In the genomic region with DNA sequence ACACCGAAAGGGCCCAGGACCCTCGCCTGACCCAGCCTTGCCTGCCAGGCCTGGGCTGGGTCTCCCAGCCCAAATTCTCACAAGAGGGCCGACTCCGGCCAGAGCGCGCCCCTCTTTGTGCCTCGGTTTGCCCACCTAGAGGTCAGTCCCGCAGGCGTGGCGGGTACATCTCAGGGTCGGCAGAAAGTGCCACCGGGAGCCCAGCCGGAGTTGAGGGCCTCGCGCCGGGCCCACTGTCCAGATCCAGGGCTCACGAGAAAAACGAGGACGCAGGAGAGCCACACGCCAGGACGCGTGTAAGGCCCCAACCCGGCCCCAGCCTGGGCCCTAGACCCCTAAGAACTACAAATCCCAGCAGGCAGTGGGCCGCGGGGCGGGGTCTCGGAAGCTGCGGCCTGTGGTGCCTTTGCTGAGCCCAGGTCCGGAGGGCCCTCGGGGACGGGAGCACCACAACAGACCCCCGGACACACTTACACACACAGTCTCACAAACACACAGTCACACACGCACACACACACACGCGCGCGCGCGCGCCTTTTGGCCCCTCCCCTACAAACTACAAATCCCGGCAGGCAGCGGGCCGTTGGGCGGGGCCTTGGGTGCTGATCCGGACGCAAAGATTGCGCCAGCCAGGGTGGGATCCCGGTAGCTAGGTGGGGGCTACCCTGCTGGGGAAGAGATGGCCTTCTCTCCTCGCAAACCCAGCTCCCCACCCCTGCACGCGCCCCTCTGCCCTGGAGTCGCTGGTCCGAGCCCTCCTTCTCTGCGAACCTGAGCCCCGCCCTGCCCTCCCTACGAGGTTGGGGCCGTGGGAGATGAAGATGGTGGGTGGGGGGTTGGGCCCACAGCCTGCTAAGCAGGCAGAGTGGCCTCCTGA, we compare ENCODE assay signal across 1 cellular context.
TF ChIP-seq lines count a peak whose summit lies in the region.

A gene (plus strand): TSS at position 583 of the 877 bp plus-strand sequence. CDS start 10,752 bp downstream, outside the sequence.

TF ChIP-seq in HepG2, 621 proteins besides CTCF, POLR2A, EP300 and RAD21 (continued from another document and continues in another):
- TF ChIP-seq, protein P1, sequence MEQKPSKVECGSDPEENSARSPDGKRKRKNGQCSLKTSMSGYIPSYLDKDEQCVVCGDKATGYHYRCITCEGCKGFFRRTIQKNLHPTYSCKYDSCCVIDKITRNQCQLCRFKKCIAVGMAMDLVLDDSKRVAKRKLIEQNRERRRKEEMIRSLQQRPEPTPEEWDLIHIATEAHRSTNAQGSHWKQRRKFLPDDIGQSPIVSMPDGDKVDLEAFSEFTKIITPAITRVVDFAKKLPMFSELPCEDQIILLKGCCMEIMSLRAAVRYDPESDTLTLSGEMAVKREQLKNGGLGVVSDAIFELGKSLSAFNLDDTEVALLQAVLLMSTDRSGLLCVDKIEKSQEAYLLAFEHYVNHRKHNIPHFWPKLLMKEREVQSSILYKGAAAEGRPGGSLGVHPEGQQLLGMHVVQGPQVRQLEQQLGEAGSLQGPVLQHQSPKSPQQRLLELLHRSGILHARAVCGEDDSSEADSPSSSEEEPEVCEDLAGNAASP (CRISPR knock-in tag; IDR thresholded peaks at IDR 0.05; ENCODE audit: borderline replicate concordance) = peak; percentile 11
- TF ChIP-seq GTF3A (CRISPR knock-in tag; conservative IDR thresholded peaks at IDR 0.05) = no peak; the same call in 1 of the 2 replicates
- TF ChIP-seq, protein P2, sequence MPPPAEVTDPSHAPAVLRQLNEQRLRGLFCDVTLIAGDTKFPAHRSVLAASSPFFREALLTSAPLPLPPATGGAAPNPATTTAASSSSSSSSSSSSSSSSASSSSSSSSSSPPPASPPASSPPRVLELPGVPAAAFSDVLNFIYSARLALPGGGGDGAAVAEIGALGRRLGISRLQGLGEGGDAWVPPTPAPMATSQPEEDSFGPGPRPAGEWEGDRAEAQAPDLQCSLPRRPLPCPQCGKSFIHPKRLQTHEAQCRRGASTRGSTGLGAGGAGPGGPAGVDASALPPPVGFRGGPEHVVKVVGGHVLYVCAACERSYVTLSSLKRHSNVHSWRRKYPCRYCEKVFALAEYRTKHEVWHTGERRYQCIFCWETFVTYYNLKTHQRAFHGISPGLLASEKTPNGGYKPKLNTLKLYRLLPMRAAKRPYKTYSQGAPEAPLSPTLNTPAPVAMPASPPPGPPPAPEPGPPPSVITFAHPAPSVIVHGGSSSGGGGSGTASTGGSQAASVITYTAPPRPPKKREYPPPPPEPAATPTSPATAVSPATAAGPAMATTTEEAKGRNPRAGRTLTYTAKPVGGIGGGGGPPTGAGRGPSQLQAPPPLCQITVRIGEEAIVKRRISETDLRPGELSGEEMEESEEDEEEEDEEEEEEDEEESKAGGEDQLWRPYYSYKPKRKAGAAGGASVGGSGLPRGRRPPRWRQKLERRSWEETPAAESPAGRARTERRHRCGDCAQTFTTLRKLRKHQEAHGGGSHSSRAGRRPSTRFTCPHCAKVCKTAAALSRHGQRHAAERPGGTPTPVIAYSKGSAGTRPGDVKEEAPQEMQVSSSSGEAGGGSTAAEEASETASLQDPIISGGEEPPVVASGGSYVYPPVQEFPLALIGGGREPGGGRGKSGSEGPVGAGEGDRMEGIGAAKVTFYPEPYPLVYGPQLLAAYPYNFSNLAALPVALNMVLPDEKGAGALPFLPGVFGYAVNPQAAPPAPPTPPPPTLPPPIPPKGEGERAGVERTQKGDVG (CRISPR knock-in tag; IDR thresholded peaks at IDR 0.05; ENCODE audit: borderline replicate concordance) = peak; percentile 62; the same call in 1 of the 2 replicates
- no peak for TF ChIP-seq NONO (IDR thresholded peaks at IDR 0.05)
- TF ChIP-seq NONO (CRISPR knock-in tag; conservative IDR thresholded peaks at IDR 0.05) = peak; percentile 85; the same call in 1 of the 2 replicates
- TF ChIP-seq ZNF101 (CRISPR knock-in tag; IDR thresholded peaks at IDR 0.05; ENCODE audit: borderline replicate concordance, low read depth) = 0 out of 2 replicates have a peak, but pooled peaks have one; percentile 24
- no peak for TF ChIP-seq CHD4 (IDR thresholded peaks at IDR 0.05; ENCODE audit: borderline replicate concordance, low read length)
- no peak; the same call in 1 of the 2 replicates for TF ChIP-seq RFXANK (CRISPR knock-in tag; IDR thresholded peaks at IDR 0.05)
- TF ChIP-seq, protein P3, sequence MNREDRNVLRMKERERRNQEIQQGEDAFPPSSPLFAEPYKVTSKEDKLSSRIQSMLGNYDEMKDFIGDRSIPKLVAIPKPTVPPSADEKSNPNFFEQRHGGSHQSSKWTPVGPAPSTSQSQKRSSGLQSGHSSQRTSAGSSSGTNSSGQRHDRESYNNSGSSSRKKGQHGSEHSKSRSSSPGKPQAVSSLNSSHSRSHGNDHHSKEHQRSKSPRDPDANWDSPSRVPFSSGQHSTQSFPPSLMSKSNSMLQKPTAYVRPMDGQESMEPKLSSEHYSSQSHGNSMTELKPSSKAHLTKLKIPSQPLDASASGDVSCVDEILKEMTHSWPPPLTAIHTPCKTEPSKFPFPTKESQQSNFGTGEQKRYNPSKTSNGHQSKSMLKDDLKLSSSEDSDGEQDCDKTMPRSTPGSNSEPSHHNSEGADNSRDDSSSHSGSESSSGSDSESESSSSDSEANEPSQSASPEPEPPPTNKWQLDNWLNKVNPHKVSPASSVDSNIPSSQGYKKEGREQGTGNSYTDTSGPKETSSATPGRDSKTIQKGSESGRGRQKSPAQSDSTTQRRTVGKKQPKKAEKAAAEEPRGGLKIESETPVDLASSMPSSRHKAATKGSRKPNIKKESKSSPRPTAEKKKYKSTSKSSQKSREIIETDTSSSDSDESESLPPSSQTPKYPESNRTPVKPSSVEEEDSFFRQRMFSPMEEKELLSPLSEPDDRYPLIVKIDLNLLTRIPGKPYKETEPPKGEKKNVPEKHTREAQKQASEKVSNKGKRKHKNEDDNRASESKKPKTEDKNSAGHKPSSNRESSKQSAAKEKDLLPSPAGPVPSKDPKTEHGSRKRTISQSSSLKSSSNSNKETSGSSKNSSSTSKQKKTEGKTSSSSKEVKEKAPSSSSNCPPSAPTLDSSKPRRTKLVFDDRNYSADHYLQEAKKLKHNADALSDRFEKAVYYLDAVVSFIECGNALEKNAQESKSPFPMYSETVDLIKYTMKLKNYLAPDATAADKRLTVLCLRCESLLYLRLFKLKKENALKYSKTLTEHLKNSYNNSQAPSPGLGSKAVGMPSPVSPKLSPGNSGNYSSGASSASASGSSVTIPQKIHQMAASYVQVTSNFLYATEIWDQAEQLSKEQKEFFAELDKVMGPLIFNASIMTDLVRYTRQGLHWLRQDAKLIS (CRISPR knock-in tag; IDR thresholded peaks at IDR 0.05) = no peak; the same call in 1 of the 2 replicates
- TF ChIP-seq PAX8 (CRISPR knock-in tag; IDR thresholded peaks at IDR 0.05; ENCODE audit: borderline replicate concordance) = 0 out of 2 replicates have a peak, but pooled peaks have one; percentile 68
- TF ChIP-seq IKZF1 (IDR thresholded peaks at IDR 0.05) = no peak
- TF ChIP-seq MLLT10 (CRISPR knock-in tag; IDR thresholded peaks at IDR 0.05) = no peak
- no peak for TF ChIP-seq PLRG1 (conservative IDR thresholded peaks at IDR 0.05)
- no peak for TF ChIP-seq MBNL3 (CRISPR knock-in tag; conservative IDR thresholded peaks at IDR 0.05)
- TF ChIP-seq, protein P4, sequence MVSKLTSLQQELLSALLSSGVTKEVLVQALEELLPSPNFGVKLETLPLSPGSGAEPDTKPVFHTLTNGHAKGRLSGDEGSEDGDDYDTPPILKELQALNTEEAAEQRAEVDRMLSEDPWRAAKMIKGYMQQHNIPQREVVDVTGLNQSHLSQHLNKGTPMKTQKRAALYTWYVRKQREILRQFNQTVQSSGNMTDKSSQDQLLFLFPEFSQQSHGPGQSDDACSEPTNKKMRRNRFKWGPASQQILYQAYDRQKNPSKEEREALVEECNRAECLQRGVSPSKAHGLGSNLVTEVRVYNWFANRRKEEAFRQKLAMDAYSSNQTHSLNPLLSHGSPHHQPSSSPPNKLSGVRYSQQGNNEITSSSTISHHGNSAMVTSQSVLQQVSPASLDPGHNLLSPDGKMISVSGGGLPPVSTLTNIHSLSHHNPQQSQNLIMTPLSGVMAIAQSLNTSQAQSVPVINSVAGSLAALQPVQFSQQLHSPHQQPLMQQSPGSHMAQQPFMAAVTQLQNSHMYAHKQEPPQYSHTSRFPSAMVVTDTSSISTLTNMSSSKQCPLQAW (CRISPR knock-in tag; IDR thresholded peaks at IDR 0.05) = peak; percentile 86; the same call in 1 of the 2 replicates
- peak; percentile 50; the same call in 1 of the 2 replicates for TF ChIP-seq ZNF552 (CRISPR knock-in tag; IDR thresholded peaks at IDR 0.05; ENCODE audit: borderline replicate concordance)
- 0 out of 2 replicates have a peak, but pooled peaks have one; percentile 63 for TF ChIP-seq TEAD2 (CRISPR knock-in tag; IDR thresholded peaks at IDR 0.05)
- no peak for TF ChIP-seq ZNF460 (CRISPR knock-in tag; IDR thresholded peaks at IDR 0.05; ENCODE audit: borderline replicate concordance)
- no peak; the same call in 1 of the 2 replicates for TF ChIP-seq KDM5A (IDR thresholded peaks at IDR 0.05; ENCODE audit: borderline replicate concordance, low read length)
- TF ChIP-seq ZFP37 (CRISPR knock-in tag; IDR thresholded peaks at IDR 0.05; ENCODE audit: borderline replicate concordance) = peak; percentile 82; the same call in 1 of the 2 replicates
- peak; percentile 11; the same call in 1 of the 2 replicates for TF ChIP-seq ZNF629 (CRISPR knock-in tag; conservative IDR thresholded peaks at IDR 0.05)
- peak; percentile 64; the same call in 1 of the 2 replicates for TF ChIP-seq BORCS8-MEF2B (CRISPR knock-in tag; IDR thresholded peaks at IDR 0.05)
- no peak; the same call in none of the 2 replicates for TF ChIP-seq NAIF1 (CRISPR knock-in tag; IDR thresholded peaks at IDR 0.05; ENCODE audit: borderline replicate concordance)
- TF ChIP-seq, protein P5, sequence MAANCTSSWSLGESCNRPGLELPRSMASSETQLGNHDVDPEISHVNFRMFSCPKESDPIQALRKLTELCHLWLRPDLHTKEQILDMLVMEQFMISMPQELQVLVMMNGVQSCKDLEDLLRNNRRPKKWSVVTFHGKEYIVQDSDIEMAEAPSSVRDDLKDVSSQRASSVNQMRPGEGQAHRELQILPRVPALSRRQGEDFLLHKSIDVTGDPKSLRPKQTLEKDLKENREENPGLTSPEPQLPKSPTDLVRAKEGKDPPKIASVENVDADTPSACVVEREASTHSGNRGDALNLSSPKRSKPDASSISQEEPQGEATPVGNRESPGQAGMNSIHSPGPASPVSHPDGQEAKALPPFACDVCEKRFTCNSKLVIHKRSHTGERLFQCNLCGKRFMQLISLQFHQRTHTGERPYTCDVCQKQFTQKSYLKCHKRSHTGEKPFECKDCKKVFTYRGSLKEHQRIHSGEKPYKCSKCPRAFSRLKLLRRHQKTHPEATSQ (CRISPR knock-in tag; IDR thresholded peaks at IDR 0.05; ENCODE audit: borderline replicate concordance) = peak; percentile 82; the same call in 1 of the 2 replicates
- TF ChIP-seq, protein P6, sequence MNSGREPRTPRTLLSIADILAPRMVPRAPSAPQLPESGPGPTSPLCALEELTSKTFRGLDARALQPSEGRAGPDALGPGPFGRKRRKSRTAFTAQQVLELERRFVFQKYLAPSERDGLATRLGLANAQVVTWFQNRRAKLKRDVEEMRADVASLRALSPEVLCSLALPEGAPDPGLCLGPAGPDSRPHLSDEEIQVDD (CRISPR knock-in tag; IDR thresholded peaks at IDR 0.05; ENCODE audit: borderline replicate concordance) = peak; percentile 54; the same call in 1 of the 2 replicates
- TF ChIP-seq, protein P7, sequence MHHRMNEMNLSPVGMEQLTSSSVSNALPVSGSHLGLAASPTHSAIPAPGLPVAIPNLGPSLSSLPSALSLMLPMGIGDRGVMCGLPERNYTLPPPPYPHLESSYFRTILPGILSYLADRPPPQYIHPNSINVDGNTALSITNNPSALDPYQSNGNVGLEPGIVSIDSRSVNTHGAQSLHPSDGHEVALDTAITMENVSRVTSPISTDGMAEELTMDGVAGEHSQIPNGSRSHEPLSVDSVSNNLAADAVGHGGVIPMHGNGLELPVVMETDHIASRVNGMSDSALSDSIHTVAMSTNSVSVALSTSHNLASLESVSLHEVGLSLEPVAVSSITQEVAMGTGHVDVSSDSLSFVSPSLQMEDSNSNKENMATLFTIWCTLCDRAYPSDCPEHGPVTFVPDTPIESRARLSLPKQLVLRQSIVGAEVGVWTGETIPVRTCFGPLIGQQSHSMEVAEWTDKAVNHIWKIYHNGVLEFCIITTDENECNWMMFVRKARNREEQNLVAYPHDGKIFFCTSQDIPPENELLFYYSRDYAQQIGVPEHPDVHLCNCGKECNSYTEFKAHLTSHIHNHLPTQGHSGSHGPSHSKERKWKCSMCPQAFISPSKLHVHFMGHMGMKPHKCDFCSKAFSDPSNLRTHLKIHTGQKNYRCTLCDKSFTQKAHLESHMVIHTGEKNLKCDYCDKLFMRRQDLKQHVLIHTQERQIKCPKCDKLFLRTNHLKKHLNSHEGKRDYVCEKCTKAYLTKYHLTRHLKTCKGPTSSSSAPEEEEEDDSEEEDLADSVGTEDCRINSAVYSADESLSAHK (CRISPR knock-in tag; IDR thresholded peaks at IDR 0.05; ENCODE audit: borderline replicate concordance) = no peak; the same call in 1 of the 2 replicates
- TF ChIP-seq SNAI1 (CRISPR knock-in tag; IDR thresholded peaks at IDR 0.05; ENCODE audit: borderline replicate concordance) = peak; percentile 93
- TF ChIP-seq, protein P8, sequence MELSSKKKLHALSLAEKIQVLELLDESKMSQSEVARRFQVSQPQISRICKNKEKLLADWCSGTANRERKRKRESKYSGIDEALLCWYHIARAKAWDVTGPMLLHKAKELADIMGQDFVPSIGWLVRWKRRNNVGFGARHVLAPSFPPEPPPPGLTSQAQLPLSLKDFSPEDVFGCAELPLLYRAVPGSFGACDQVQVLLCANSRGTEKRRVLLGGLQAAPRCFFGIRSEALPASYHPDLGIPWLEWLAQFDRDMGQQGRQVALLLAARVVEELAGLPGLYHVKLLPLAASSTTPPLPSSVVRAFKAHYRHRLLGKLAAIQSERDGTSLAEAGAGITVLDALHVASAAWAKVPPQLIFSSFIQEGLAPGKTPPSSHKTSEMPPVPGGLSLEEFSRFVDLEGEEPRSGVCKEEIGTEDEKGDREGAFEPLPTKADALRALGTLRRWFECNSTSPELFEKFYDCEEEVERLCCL (CRISPR knock-in tag; IDR thresholded peaks at IDR 0.05; ENCODE audit: borderline replicate concordance) = no peak
- TF ChIP-seq, protein P9, sequence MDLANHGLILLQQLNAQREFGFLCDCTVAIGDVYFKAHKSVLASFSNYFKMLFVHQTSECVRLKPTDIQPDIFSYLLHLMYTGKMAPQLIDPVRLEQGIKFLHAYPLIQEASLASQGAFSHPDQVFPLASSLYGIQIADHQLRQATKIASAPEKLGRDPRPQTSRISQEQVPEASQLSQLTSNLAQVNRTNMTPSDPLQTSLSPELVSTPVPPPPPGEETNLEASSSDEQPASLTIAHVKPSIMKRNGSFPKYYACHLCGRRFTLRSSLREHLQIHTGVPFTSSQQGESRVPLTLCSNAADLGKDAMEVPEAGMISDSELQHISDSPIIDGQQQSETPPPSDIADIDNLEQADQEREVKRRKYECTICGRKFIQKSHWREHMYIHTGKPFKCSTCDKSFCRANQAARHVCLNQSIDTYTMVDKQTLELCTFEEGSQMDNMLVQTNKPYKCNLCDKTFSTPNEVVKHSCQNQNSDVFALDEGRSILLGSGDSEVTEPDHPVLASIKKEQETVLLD (CRISPR knock-in tag; IDR thresholded peaks at IDR 0.05; ENCODE audit: low read depth) = no peak
- TF ChIP-seq, protein P10, sequence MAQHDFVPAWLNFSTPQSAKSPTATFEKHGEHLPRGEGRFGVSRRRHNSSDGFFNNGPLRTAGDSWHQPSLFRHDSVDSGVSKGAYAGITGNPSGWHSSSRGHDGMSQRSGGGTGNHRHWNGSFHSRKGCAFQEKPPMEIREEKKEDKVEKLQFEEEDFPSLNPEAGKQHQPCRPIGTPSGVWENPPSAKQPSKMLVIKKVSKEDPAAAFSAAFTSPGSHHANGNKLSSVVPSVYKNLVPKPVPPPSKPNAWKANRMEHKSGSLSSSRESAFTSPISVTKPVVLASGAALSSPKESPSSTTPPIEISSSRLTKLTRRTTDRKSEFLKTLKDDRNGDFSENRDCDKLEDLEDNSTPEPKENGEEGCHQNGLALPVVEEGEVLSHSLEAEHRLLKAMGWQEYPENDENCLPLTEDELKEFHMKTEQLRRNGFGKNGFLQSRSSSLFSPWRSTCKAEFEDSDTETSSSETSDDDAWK (CRISPR knock-in tag; IDR thresholded peaks at IDR 0.05) = no peak
- TF ChIP-seq CCAR2 (optimal IDR thresholded peaks at IDR 0.05; ENCODE audit: low read depth, low read length) = no peak
- peak; percentile 57 for TF ChIP-seq HIVEP1 (CRISPR knock-in tag; IDR thresholded peaks at IDR 0.05)
